Comparison of ENCODE assay signal across 28 cellular contexts in genomic region chr18:44748582-44748981, GRCh38.
"Had no signal": no experiment of that assay in that cellular context is flagged by ENCODE, and none has a peak within 500 bp of the region (broad histone marks: within the 10 kb centered on the region; RNA-seq: fewer than 3 reads in every experiment).

No MANE protein-coding gene starts in this region.

- ATAC-seq: esophagus mucosa; gastroesophageal sphincter; heart left ventricle; left lobe of liver; naive thymus-derived CD8-positive, alpha-beta T cell; sciatic nerve; stimulated activated effector memory CD8-positive, alpha-beta T cell treated with anti-CD3 and anti-CD28 coated beads, Interleukin-12 subunit alpha, Interleukin-12 subunit beta, amount 100 ng/mL, for 72 hours had no signal

- H3K27me3 ChIP-seq: dorsolateral prefrontal cortex, gastroesophageal sphincter, hepatocyte, right atrium auricular region, transverse colon, vagina had no signal

- H3K36me3 Mint-ChIP-seq: naive thymus-derived CD8-positive, alpha-beta T cell; stimulated activated effector memory CD8-positive, alpha-beta T cell treated with anti-CD3 and anti-CD28 coated beads, Interleukin-12 subunit alpha, Interleukin-12 subunit beta, amount 100 ng/mL, for 72 hours had no signal

- H3K4me3 ChIP-seq: dorsolateral prefrontal cortex, gastroesophageal sphincter, heart left ventricle, hepatocyte, lung, prostate gland, right atrium auricular region, smooth muscle cell, thoracic aorta, transverse colon, vagina had no signal

- H3K27ac Mint-ChIP-seq: naive thymus-derived CD8-positive, alpha-beta T cell; nephron progenitor cell; stimulated activated effector memory CD8-positive, alpha-beta T cell treated with anti-CD3 and anti-CD28 coated beads, Interleukin-12 subunit alpha, Interleukin-12 subunit beta, amount 100 ng/mL, for 72 hours; stimulated activated naive CD8-positive, alpha-beta T cell treated with anti-CD3 and anti-CD28 coated beads, Interleukin-15, Interleukin-2, amounts not matched to agents 100 ng/mL and 50 ng/mL, for 24 hours had no signal

- H3K36me3 ChIP-seq: gastroesophageal sphincter, heart left ventricle, prostate gland, right atrium auricular region, thoracic aorta, transverse colon, vagina had no signal

- H3K4me3 Mint-ChIP-seq: naive thymus-derived CD8-positive, alpha-beta T cell; nephron progenitor cell; stimulated activated effector memory CD8-positive, alpha-beta T cell treated with anti-CD3 and anti-CD28 coated beads, Interleukin-12 subunit alpha, Interleukin-12 subunit beta, amount 100 ng/mL, for 72 hours; stimulated activated naive CD8-positive, alpha-beta T cell treated with anti-CD3 and anti-CD28 coated beads, Interleukin-15, Interleukin-2, amounts not matched to agents 100 ng/mL and 50 ng/mL, for 24 hours had no signal

- DNase-seq: dorsolateral prefrontal cortex; effector CD4-positive, alpha-beta T cell; foreskin fibroblast; heart left ventricle; kidney; mesendoderm; midbrain; naive thymus-derived CD8-positive, alpha-beta T cell; nephron progenitor cell; nucleus accumbens; stimulated activated CD4-positive, alpha-beta T cell treated with anti-CD3 and anti-CD28 coated beads, Interleukin-12 subunit alpha, Interleukin-12 subunit beta, amount 100 ng/mL, for 4 hours; stimulated activated CD4-positive, alpha-beta T cell treated with anti-CD3 and anti-CD28 coated beads, Interleukin-1b, Interleukin-23, amount 100 ng/mL, for 48 hours; stimulated activated CD4-positive, alpha-beta T cell treated with anti-CD3 and anti-CD28 coated beads, Interleukin-4, amount 100 ng/mL, for 1 hour; transverse colon had no signal

- H3K9me3 ChIP-seq: gastroesophageal sphincter, heart left ventricle, prostate gland, right atrium auricular region, thoracic aorta, transverse colon, vagina had no signal

- FAIRE-seq: colon, kidney had no signal

- H3K9me3 Mint-ChIP-seq: naive thymus-derived CD8-positive, alpha-beta T cell; nephron progenitor cell; stimulated activated effector memory CD8-positive, alpha-beta T cell treated with anti-CD3 and anti-CD28 coated beads, Interleukin-12 subunit alpha, Interleukin-12 subunit beta, amount 100 ng/mL, for 72 hours had no signal
